In genomic region chr12:46439793-46440511, GRCh38 we compare ENCODE assay signal across 1 cellular context.
A peak's percentile ranks its signal among the peaks of the same experiment; 100 is the strongest.
TF ChIP-seq lines count a peak whose summit lies in the region.

No MANE protein-coding gene starts in this region.

TF ChIP-seq in WTC11, 78 proteins besides CTCF, POLR2A, EP300 and RAD21 (continued from another document):
- peak; percentile 76 for TF ChIP-seq USF2 (CRISPR knock-in tag; IDR thresholded peaks at IDR 0.05)
TF ChIP-seq in WTC11: peak in this region for 2.
